Comparison of ENCODE assay signal across 1 cellular context in the genomic region with DNA sequence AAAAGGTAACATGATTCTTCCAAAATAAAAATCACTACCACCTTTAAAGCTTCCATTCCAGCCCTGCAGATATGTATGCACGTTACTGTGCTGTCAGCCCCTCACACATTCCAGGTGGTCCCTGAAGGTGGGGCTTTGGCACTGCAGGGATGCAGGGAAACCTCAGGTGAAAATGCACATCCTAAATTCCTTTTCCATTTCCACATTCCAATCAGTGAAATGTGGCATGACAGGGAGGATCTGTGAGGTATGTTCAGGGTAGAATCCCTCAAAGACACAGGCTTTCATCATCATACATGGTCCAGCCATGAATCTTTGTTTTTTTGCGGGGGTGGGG.
TF ChIP-seq lines count a peak whose summit lies in the region.

No MANE protein-coding gene starts in this region.

TF ChIP-seq in H1, 55 proteins besides CTCF, POLR2A, EP300 and RAD21:
- TF ChIP-seq JUN (IDR thresholded peaks at IDR 0.05; ENCODE audit: low read depth, low read length), result no peak
- no peak for TF ChIP-seq E2F6 (IDR thresholded peaks at IDR 0.05)
- TF ChIP-seq TEAD4 (IDR thresholded peaks at IDR 0.05; ENCODE audit: low read depth, low read length), result peak; percentile 54; the same call in 1 of the 2 replicates
- no peak for TF ChIP-seq CBX5 (IDR thresholded peaks at IDR 0.05; ENCODE audit: low read depth, low read length)
- TF ChIP-seq CHD7 (IDR thresholded peaks at IDR 0.05; ENCODE audit: insufficient replicate concordance, low read length), result no peak
- TF ChIP-seq PHF8 (conservative IDR thresholded peaks at IDR 0.05; ENCODE audit: low read depth, low read length), result no peak
